23 cellular contexts compared by ENCODE assay signal in the genomic region with DNA sequence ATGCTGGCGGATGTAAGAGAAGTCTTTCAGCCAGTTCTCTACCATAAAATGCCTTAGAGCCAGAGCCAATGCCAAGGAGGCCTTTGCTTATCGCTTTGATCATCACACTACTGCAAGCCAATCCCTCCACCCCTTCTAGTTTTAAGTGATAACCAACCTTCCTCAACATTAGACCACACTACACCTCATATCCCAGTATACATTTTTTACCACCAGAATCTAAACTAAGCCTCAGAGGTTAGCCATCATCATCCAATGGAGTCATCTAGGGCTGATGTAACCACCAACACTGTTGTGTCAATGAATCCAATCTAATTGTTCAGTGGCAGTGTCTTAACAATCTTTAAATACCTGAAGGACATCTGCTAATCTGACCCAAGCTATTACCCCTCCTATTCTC. TPM values are rescaled to one million over a fixed set of nuclear protein-coding genes. Genes with fewer than 3 reads are reported as not detected.
A peak's percentile ranks its signal among the peaks of the same experiment; 100 is the strongest.
DNase-seq lines count a peak whose midpoint lies in the region; ATAC-seq, FAIRE-seq and TF ChIP-seq lines count a peak whose summit lies in the region.
"Had no signal": no experiment of that assay in that cellular context is flagged by ENCODE, and none has a peak within 500 bp of the region (broad histone marks: within the 10 kb centered on the region; RNA-seq: fewer than 3 reads in every experiment).

No MANE protein-coding gene starts in this region.

- H3K9ac ChIP-seq in GM12878 (ENCODE audit: control insufficient read depth, insufficient read depth, low read length): no peak overlapping the region
- H3K9ac ChIP-seq: KMS-11 had no signal

- H3K9me3 ChIP-seq in HEK293 (ENCODE audit: control insufficient read depth, insufficient read depth, low read depth, low read length) (no peaks in the 10 kb centered on the region), GM12878 (replicated peaks; ENCODE audit: control insufficient read depth, insufficient read depth, low read length) (no peaks in the 10 kb centered on the region)
- H3K9me3 ChIP-seq: psoas muscle, upper lobe of right lung had no signal

- intact Hi-C loops in GM12878 (cut with micrococcal nuclease; ENCODE audit: unreplicated experiment): loop anchor here (10.0 kb wide), 2 partner anchors 287 to 647 kb away; partner anchors contain the start of gene DSE

- ATAC-seq in activated CD8-positive, alpha-beta memory T cell treated with anti-CD3 and anti-CD28 coated beads, Interleukin-2, amount 10 ng/mL, durations not matched to agents 7 days and 5 days: peak; percentile 48
- peak; percentile 25 for ATAC-seq in GM12878
- ATAC-seq in stimulated activated effector memory CD8-positive, alpha-beta T cell treated with anti-CD3 and anti-CD28 coated beads, Interleukin-12 subunit alpha, Interleukin-12 subunit beta, amount 100 ng/mL, for 72 hours: peak; percentile 93
- ATAC-seq in HG02610 (IDR thresholded peaks at IDR 0.05; ENCODE audit: unreplicated experiment): no peak
- ATAC-seq: psoas muscle, upper lobe of right lung had no signal

- BruUV-seq in GM12878 (replicated peaks; lab: Mats Ljungman, UMichigan): no TSS peak

- 97% methylated on average over 2 of the region's 2 CpGs for WGBS in GM12878 (ENCODE audit: insufficient coverage, insufficient replicate concordance, low lambda C conversion rate, missing lambda C conversion rate)

- peak overlapping the region; percentile 13; the same call in 1 of the 2 replicates for H3K4me2 ChIP-seq in GM12878 (ENCODE audit: control insufficient read depth, insufficient read depth)
- H3K4me2 ChIP-seq: KMS-11 had no signal

- H3K4me1 ChIP-seq in HEK293 (ENCODE audit: control insufficient read depth, insufficient read depth, low read length) (peaks cover 7% of the 10 kb centered on the region), GM12878 (ENCODE audit: control insufficient read depth, insufficient read depth, low read length) (no peaks in the 10 kb centered on the region; the same call in 1 of the 2 replicates)

- no peaks in the 10 kb centered on the region for H3K27me3 ChIP-seq in GM12878 (replicated peaks in 1 of 2; ENCODE audit: control insufficient read depth in 2 of 2, insufficient read depth in 2 of 2, low read length in 1 of 2)
- H3K27me3 ChIP-seq: upper lobe of right lung had no signal

- no peak overlapping the region for H2AFZ ChIP-seq in GM12878 (ENCODE audit: control insufficient read depth, low read depth, low read length)

- no peak overlapping the region for H3K4me3 Mint-ChIP-seq in activated CD8-positive, alpha-beta memory T cell treated with anti-CD3 and anti-CD28 coated beads, Interleukin-2, amount 10 ng/mL, durations not matched to agents 7 days and 5 days
- no peak overlapping the region for H3K4me3 Mint-ChIP-seq in stimulated activated effector memory CD8-positive, alpha-beta T cell treated with anti-CD3 and anti-CD28 coated beads, Interleukin-12 subunit alpha, Interleukin-12 subunit beta, amount 100 ng/mL, for 72 hours
- H3K4me3 Mint-ChIP-seq: activated CD4-positive, alpha-beta T cell treated with anti-CD3 and anti-CD28 coated beads, Interleukin-2, amount 10 ng/mL, durations not matched to agents 24 days and 14 days; T-helper 1 cell treated with Interleukin-12 subunit alpha and Interleukin-12 subunit beta and Interleukin-4 antibody, amounts not matched to agents 30 μg/mL and 1 μg/mL, for 36 hours had no signal

- SMC1A ChIA-PET in GM12878 (lab: Charles Lee; ENCODE audit: uncharacterized antibody, unreplicated experiment): interaction anchor here (1.0 to 1.5 kb wide), 3 partner anchors 10 to 19 kb away, joined by 3 to 7 read pairs (median 5); partner anchors contain the start of gene KPNA5

- no peak for TF ChIP-seq EP300 in GM12878 (IDR thresholded peaks at IDR 0.05; ENCODE audit: borderline replicate concordance in 1 of 2, control insufficient read depth in 1 of 2, low read depth in 2 of 2, low read length in 2 of 2)

- no peak overlapping the region for H3K27ac ChIP-seq in HEK293 (ENCODE audit: extremely low read depth, low read depth, low read length)
- H3K27ac ChIP-seq in GM12878 (ENCODE audit: control insufficient read depth, insufficient read depth): no peak overlapping the region
- H3K27ac ChIP-seq: KMS-11, psoas muscle, upper lobe of right lung had no signal

- H3K27ac Mint-ChIP-seq in activated CD8-positive, alpha-beta memory T cell treated with anti-CD3 and anti-CD28 coated beads, Interleukin-2, amount 10 ng/mL, durations not matched to agents 7 days and 5 days: no peak overlapping the region
- H3K27ac Mint-ChIP-seq in stimulated activated effector memory CD8-positive, alpha-beta T cell treated with anti-CD3 and anti-CD28 coated beads, Interleukin-12 subunit alpha, Interleukin-12 subunit beta, amount 100 ng/mL, for 72 hours: no peak overlapping the region
- H3K27ac Mint-ChIP-seq: activated CD4-positive, alpha-beta T cell treated with anti-CD3 and anti-CD28 coated beads, Interleukin-2, amount 10 ng/mL, durations not matched to agents 24 days and 14 days; T-helper 1 cell treated with Interleukin-12 subunit alpha and Interleukin-12 subunit beta and Interleukin-4 antibody, amounts not matched to agents 30 μg/mL and 1 μg/mL, for 36 hours had no signal

- peaks cover 9 to 25% of the 10 kb centered on the region in 2 experiments for H3K36me3 ChIP-seq in HEK293 (ENCODE audit: control insufficient read depth in 2 of 2, insufficient read depth in 1 of 2, low read length in 2 of 2)
- H3K36me3 ChIP-seq in GM12878 (ENCODE audit: control insufficient read depth in 2 of 2, insufficient read depth in 2 of 2, low read length in 1 of 2): no peaks in the 10 kb centered on the region

- H3K9me3 Mint-ChIP-seq in activated CD8-positive, alpha-beta memory T cell treated with anti-CD3 and anti-CD28 coated beads, Interleukin-2, amount 10 ng/mL, durations not matched to agents 7 days and 5 days (ENCODE audit: low read depth): no peaks in the 10 kb centered on the region
- H3K9me3 Mint-ChIP-seq in stimulated activated effector memory CD8-positive, alpha-beta T cell treated with anti-CD3 and anti-CD28 coated beads, Interleukin-12 subunit alpha, Interleukin-12 subunit beta, amount 100 ng/mL, for 72 hours: no peaks in the 10 kb centered on the region
- H3K9me3 Mint-ChIP-seq: activated CD4-positive, alpha-beta T cell treated with anti-CD3 and anti-CD28 coated beads, Interleukin-2, amount 10 ng/mL, durations not matched to agents 24 days and 14 days; T-helper 1 cell treated with Interleukin-12 subunit alpha and Interleukin-12 subunit beta and Interleukin-4 antibody, amounts not matched to agents 30 μg/mL and 1 μg/mL, for 36 hours had no signal

- POLR2A ChIA-PET in HEK293 (lab: Yijun Ruan, JAX) (interaction anchor here (0.8 kb wide), 1 partner anchor 91 kb away, joined by 3 read pairs; the partner anchor contains the start of gene RWDD1), GM12878 (lab: Charles Lee) (no interaction called here)

- TF ChIP-seq POLR2A in GM12878 (IDR thresholded peaks at IDR 0.05; ENCODE audit: low read depth, low read length): no peak

- in situ Hi-C loops in GM12878 (cut with MboI): no loop called here

- no peak for TF ChIP-seq RAD21 in GM12878 (IDR thresholded peaks at IDR 0.05; ENCODE audit: insufficient read depth, low read depth, low read length)

- peaks cover 41% of the 10 kb centered on the region for H3K36me3 Mint-ChIP-seq in activated CD8-positive, alpha-beta memory T cell treated with anti-CD3 and anti-CD28 coated beads, Interleukin-2, amount 10 ng/mL, durations not matched to agents 7 days and 5 days
- H3K36me3 Mint-ChIP-seq in stimulated activated effector memory CD8-positive, alpha-beta T cell treated with anti-CD3 and anti-CD28 coated beads, Interleukin-12 subunit alpha, Interleukin-12 subunit beta, amount 100 ng/mL, for 72 hours: peaks cover 59% of the 10 kb centered on the region

- TF ChIP-seq CTCF in HEK293 (tag by site-specific recombination; IDR thresholded peaks at IDR 0.05): no peak
- no peak for TF ChIP-seq CTCF in GM12878 (IDR thresholded peaks at IDR 0.05 in 2 of 3, conservative IDR thresholded peaks at IDR 0.05 in 1 of 3; ENCODE audit: control insufficient read depth in 2 of 3, extremely low read depth in 1 of 3, insufficient read depth in 1 of 3, low read depth in 3 of 3, low read length in 3 of 3)

- H4K20me1 ChIP-seq in GM12878 (ENCODE audit: control insufficient read depth, insufficient read depth): no peaks in the 10 kb centered on the region; the same call in 1 of the 2 replicates

- no peak for DNase-seq in activated CD8-positive, alpha-beta memory T cell treated with anti-CD3 and anti-CD28 coated beads, Interleukin-2, amount 10 ng/mL, durations not matched to agents 7 days and 5 days
- no peak for DNase-seq in activated CD8-positive, alpha-beta memory T cell treated with anti-CD3 and anti-CD28 coated beads, Interleukin-2, amount 50 U/mL, for 4 hours
- no peak for DNase-seq in GM12878 (ENCODE audit: low read depth, low spot score)
- DNase-seq in stimulated activated effector memory CD8-positive, alpha-beta T cell treated with anti-CD3 and anti-CD28 coated beads, Interleukin-12 subunit alpha, Interleukin-12 subunit beta, amount 100 ng/mL, for 72 hours (ENCODE audit: low spot score in 2 of 2): no peak
- DNase-seq in central memory CD4-positive, alpha-beta T cell: no peak
- DNase-seq in NCI-H1105 treated with DMSO at 0.1 percent for 48 hours (lab: John Stamatoyannopoulos, UW): no peak
- DNase-seq: activated CD4-positive, alpha-beta T cell treated with anti-CD3 and anti-CD28 coated beads, Interleukin-2, amount 10 ng/mL, durations not matched to agents 24 days and 14 days; activated CD8-positive, alpha-beta memory T cell treated with anti-CD3 and anti-CD28 coated beads, Interleukin-2, amount 50 U/mL, for 48 hours; activated naive CD4-positive, alpha-beta T cell; cerebellar nuclear complex; COR-L47; GF-D8; head of caudate nucleus; NCI-H524 treated with DMSO at 0.1 percent for 48 hours; psoas muscle; RPMI8226; upper lobe of right lung had no signal

- no peaks in the 10 kb centered on the region for H3K27me3 Mint-ChIP-seq in activated CD8-positive, alpha-beta memory T cell treated with anti-CD3 and anti-CD28 coated beads, Interleukin-2, amount 10 ng/mL, durations not matched to agents 7 days and 5 days
- H3K27me3 Mint-ChIP-seq: activated CD4-positive, alpha-beta T cell treated with anti-CD3 and anti-CD28 coated beads, Interleukin-2, amount 10 ng/mL, durations not matched to agents 24 days and 14 days had no signal

- H3K4me3 ChIP-seq in HEK293 (ENCODE audit: low read depth, low read length): no peak overlapping the region
- no peak overlapping the region; the same call in 1 of the 2 replicates for H3K4me3 ChIP-seq in GM12878
- H3K4me3 ChIP-seq: psoas muscle, upper lobe of right lung had no signal

- H3K79me2 ChIP-seq in GM12878 (ENCODE audit: control insufficient read depth, insufficient read depth, low read length): peaks cover 70% of the 10 kb centered on the region

- H3K4me1 Mint-ChIP-seq in activated CD8-positive, alpha-beta memory T cell treated with anti-CD3 and anti-CD28 coated beads, Interleukin-2, amount 10 ng/mL, durations not matched to agents 7 days and 5 days: peaks cover 50% of the 10 kb centered on the region
- H3K4me1 Mint-ChIP-seq in stimulated activated effector memory CD8-positive, alpha-beta T cell treated with anti-CD3 and anti-CD28 coated beads, Interleukin-12 subunit alpha, Interleukin-12 subunit beta, amount 100 ng/mL, for 72 hours: peaks cover 55% of the 10 kb centered on the region

- FAIRE-seq in GM12878 (lab: Jason Lieb, UNC): no peak
- FAIRE-seq: A204.1, HTR-8/SVneo had no signal

- CTCF ChIA-PET in activated CD8-positive, alpha-beta memory T cell treated with anti-CD3 and anti-CD28 coated beads, Interleukin-2, amount 10 ng/mL, durations not matched to agents 7 days and 5 days (lab: Charles Lee): interaction anchor here (0.9 to 1.6 kb wide), 4 partner anchors 10 to 374 kb away, joined by 3 to 7 read pairs (median 4); no protein-coding TSS in a partner anchor
- CTCF ChIA-PET in HEK293 (lab: Yijun Ruan, JAX): interaction anchor here (0.5 to 1.3 kb wide), 5 partner anchors 11 to 17 kb away, joined by 3 to 4 read pairs (median 3); no protein-coding TSS in a partner anchor
- CTCF ChIA-PET in GM12878 (lab: Yijun Ruan, JAX): interaction anchor here (0.8 to 3.0 kb wide), 4 partner anchors 15 to 101 kb away, joined by 3 to 11 read pairs (median 4); no protein-coding TSS in a partner anchor

- RAD21 ChIA-PET in GM12878 (lab: Charles Lee; ENCODE audit: unreplicated experiment): no interaction called here

RNA-seq across cellular contexts. Expression of gene ZUP1, which starts 6.4 kb away (rescaled TPM):
- total RNA-seq in activated CD8-positive, alpha-beta memory T cell treated with anti-CD3 and anti-CD28 coated beads, Interleukin-2, amount 10 ng/mL, durations not matched to agents 7 days and 5 days: 10 to 100 TPM; 19.1 to 19.7 TPM
- 45.4 and 51.5 TPM in 2 replicates for total RNA-seq in GM12878 (2013; cell fraction: nucleolus; rRNA removed)
- total RNA-seq in GM12878 (2014; rRNA removed) (16.5 and 20.8 TPM in 2 replicates), GM12878 (2014; rRNA removed; fragmentation: Illumina TruSeq; extraction: Trizol) (27.0 TPM in 2 replicates), GM12878 (2021) (15.5 and 16.5 TPM in 2 replicates)
- polyA plus RNA-seq in GM12878 (2011; ENCODE audit: low read depth): 6.1 TPM
- polyA plus RNA-seq in GM12878 (2011; rRNA removed) (24.1 and 41.6 TPM in 2 replicates), GM12878 (2014; fragmentation: Illumina TruSeq; extraction: Trizol) (22.6 and 33.5 TPM in 2 replicates), GM12878 (2014; fragmentation: Nextera tagmentation; extraction: Ambion mirVana) (10 to 100 TPM in 1 of 2 experiments, 1 to 10 TPM in 1; 10.0 to 16.4 TPM), GM12878 (2014; rRNA removed) (13.1 and 14.4 TPM in 2 replicates), GM12878 (2016; fragmentation: Nextera tagmentation; extraction: Ambion mirVana) (10 to 100 TPM; 19.6 to 19.8 TPM)
- polyA plus RNA-seq in GM12878 (2011; cell fraction: cytosol; rRNA removed): 5.8 and 7.2 TPM in 2 replicates
- polyA plus RNA-seq in GM12878 (2011; cell fraction: nucleus; rRNA removed): 20.8 and 31.8 TPM in 2 replicates
- polyA plus RNA-seq in GM12878 (2012): 8.0 and 13.9 TPM in 2 replicates
- polyA minus RNA-seq in GM12878 (2011; rRNA and poly(A)+ RNA removed): 11.3 TPM in 2 replicates
- polyA minus RNA-seq in GM12878 (2011; cell fraction: cytosol; rRNA and poly(A)+ RNA removed): 6.9 and 9.8 TPM in 2 replicates
- 16.2 and 20.0 TPM in 2 replicates for polyA minus RNA-seq in GM12878 (2011; cell fraction: nucleus; rRNA and poly(A)+ RNA removed)

RNA-seq across cellular contexts. Expression of gene KPNA5, which starts 18.8 kb away (rescaled TPM):
- total RNA-seq in activated CD8-positive, alpha-beta memory T cell treated with anti-CD3 and anti-CD28 coated beads, Interleukin-2, amount 10 ng/mL, durations not matched to agents 7 days and 5 days: 1 to 10 TPM; 7.3 to 8.6 TPM
- 12.5 and 15.5 TPM in 2 replicates for total RNA-seq in GM12878 (2013; cell fraction: nucleolus; rRNA removed)
- total RNA-seq in GM12878 (2014; rRNA removed) (4.2 and 4.8 TPM in 2 replicates), GM12878 (2014; rRNA removed; fragmentation: Illumina TruSeq; extraction: Trizol) (7.0 and 7.6 TPM in 2 replicates), GM12878 (2021) (6.0 and 7.0 TPM in 2 replicates)
- 1.6 TPM for polyA plus RNA-seq in GM12878 (2011; ENCODE audit: low read depth)
- polyA plus RNA-seq in GM12878 (2011; rRNA removed) (4.8 and 10.6 TPM in 2 replicates), GM12878 (2014; fragmentation: Illumina TruSeq; extraction: Trizol) (4.7 and 5.9 TPM in 2 replicates), GM12878 (2014; fragmentation: Nextera tagmentation; extraction: Ambion mirVana) (1 to 10 TPM; 1.9 to 2.5 TPM), GM12878 (2014; rRNA removed) (2.9 and 4.6 TPM in 2 replicates), GM12878 (2016; fragmentation: Nextera tagmentation; extraction: Ambion mirVana) (1 to 10 TPM; 3.0 to 4.4 TPM)
- polyA plus RNA-seq in GM12878 (2011; cell fraction: cytosol; rRNA removed): 1.5 and 1.7 TPM in 2 replicates
- polyA plus RNA-seq in GM12878 (2011; cell fraction: nucleus; rRNA removed): 5.7 and 6.0 TPM in 2 replicates
- polyA plus RNA-seq in GM12878 (2012): 3.4 and 4.1 TPM in 2 replicates
- polyA minus RNA-seq in GM12878 (2011; rRNA and poly(A)+ RNA removed): 3.4 and 3.8 TPM in 2 replicates
- polyA minus RNA-seq in GM12878 (2011; cell fraction: cytosol; rRNA and poly(A)+ RNA removed): 2.6 and 3.6 TPM in 2 replicates
- polyA minus RNA-seq in GM12878 (2011; cell fraction: nucleus; rRNA and poly(A)+ RNA removed): 3.1 and 5.0 TPM in 2 replicates

RNA-seq across cellular contexts. Expression of gene RSPH4A, which starts 45.9 kb away (rescaled TPM):
- total RNA-seq in activated CD8-positive, alpha-beta memory T cell treated with anti-CD3 and anti-CD28 coated beads, Interleukin-2, amount 10 ng/mL, durations not matched to agents 7 days and 5 days: under 1 TPM; 0.09 to 0.18 TPM
- total RNA-seq in GM12878 (2013; cell fraction: nucleolus; rRNA removed): 0.17 and 0.34 TPM in 2 replicates
- total RNA-seq in GM12878 (2014; rRNA removed) (0.23 and 0.27 TPM in 2 replicates), GM12878 (2014; rRNA removed; fragmentation: Illumina TruSeq; extraction: Trizol) (0.22 and 0.28 TPM in 2 replicates), GM12878 (2021) (0.13 and 0.28 TPM in 2 replicates)
- polyA plus RNA-seq in GM12878 (2011; ENCODE audit: low read depth): not detected
- polyA plus RNA-seq in GM12878 (2011; rRNA removed) (0.08 and 0.10 TPM in 2 replicates), GM12878 (2014; fragmentation: Illumina TruSeq; extraction: Trizol) (0.16 and 0.21 TPM in 2 replicates), GM12878 (2014; fragmentation: Nextera tagmentation; extraction: Ambion mirVana) (under 1 TPM; 0.07 to 0.23 TPM), GM12878 (2014; rRNA removed) (0.08 and 0.23 TPM in 2 replicates), GM12878 (2016; fragmentation: Nextera tagmentation; extraction: Ambion mirVana) (under 1 TPM in 1 of 2 experiments, not detected in 1; 0.09 TPM)
- 0.01 and 0.03 TPM in 2 replicates for polyA plus RNA-seq in GM12878 (2011; cell fraction: cytosol; rRNA removed)
- polyA plus RNA-seq in GM12878 (2011; cell fraction: nucleus; rRNA removed): 0.16 and 0.48 TPM in 2 replicates
- polyA plus RNA-seq in GM12878 (2012): 0.05 and 0.06 TPM in 2 replicates
- not detected in 2 replicates for polyA minus RNA-seq in GM12878 (2011; rRNA and poly(A)+ RNA removed)
- polyA minus RNA-seq in GM12878 (2011; cell fraction: cytosol; rRNA and poly(A)+ RNA removed): not detected in 2 replicates
- polyA minus RNA-seq in GM12878 (2011; cell fraction: nucleus; rRNA and poly(A)+ RNA removed): 0.57 TPM in 1 of 2 replicates, not detected in the other
